17 cellular contexts compared by ENCODE assay signal in genomic region chr3:186180891-186181471, GRCh38.
"Had no signal": no experiment of that assay in that cellular context is flagged by ENCODE, and none has a peak within 500 bp of the region (broad histone marks: within the 10 kb centered on the region; RNA-seq: fewer than 3 reads in every experiment).

No MANE protein-coding gene starts in this region.

- H3K36me3 Mint-ChIP-seq: activated naive CD4-positive, alpha-beta T cell treated with anti-CD3 and anti-CD28 coated beads, Interleukin-2, amount 10 ng/mL, durations not matched to agents 7 days and 5 days had no signal

- H3K27me3 Mint-ChIP-seq: activated naive CD4-positive, alpha-beta T cell treated with anti-CD3 and anti-CD28 coated beads, Interleukin-2, amount 10 ng/mL, durations not matched to agents 7 days and 5 days; memory B cell had no signal

- DNase-seq: activated CD4-positive, alpha-beta T cell treated with anti-CD3 and anti-CD28 coated beads, Interleukin-2, amount 50 U/mL, for 48 hours; activated naive CD4-positive, alpha-beta T cell treated with anti-CD3 and anti-CD28 coated beads, Interleukin-2, amount 10 ng/mL, durations not matched to agents 7 days and 5 days; dermis blood vessel endothelial cell; erythroblast; hypothalamus; nephron progenitor cell; psoas muscle; spleen; stimulated activated CD4-positive, alpha-beta T cell treated with anti-CD3 and anti-CD28 coated beads, Interleukin-1b, Interleukin-23, amount 100 ng/mL, for 48 hours; stimulated activated naive CD4-positive, alpha-beta T cell treated with Interleukin-2 at 50 U/mL for 16 hours; SW 1271; testis had no signal

- H3K4me1 ChIP-seq: psoas muscle, testis had no signal

- ATAC-seq: activated CD4-positive, CD25-positive, alpha-beta regulatory T cell treated with anti-CD3 and anti-CD28 coated beads, Interleukin-2, amount 50 U/mL, for 24 hours; left lobe of liver; psoas muscle; sciatic nerve had no signal

- H3K4me3 ChIP-seq: psoas muscle, spleen, testis had no signal

- H3K9me3 ChIP-seq: psoas muscle, spleen, testis had no signal

- H3K27ac ChIP-seq: psoas muscle, spleen, testis had no signal

- H3K27ac Mint-ChIP-seq: activated naive CD4-positive, alpha-beta T cell treated with anti-CD3 and anti-CD28 coated beads, Interleukin-2, amount 10 ng/mL, durations not matched to agents 7 days and 5 days; memory B cell; nephron progenitor cell; T-helper 2 cell treated with Interferon-gamma antibody and Interleukin-4, amounts not matched to agents 5 μg/mL and 100 μg/mL, for 36 hours had no signal

- H3K27me3 ChIP-seq: spleen, testis had no signal

- H3K9me3 Mint-ChIP-seq: activated naive CD4-positive, alpha-beta T cell treated with anti-CD3 and anti-CD28 coated beads, Interleukin-2, amount 10 ng/mL, durations not matched to agents 7 days and 5 days; memory B cell; nephron progenitor cell; T-helper 2 cell treated with Interferon-gamma antibody and Interleukin-4, amounts not matched to agents 5 μg/mL and 100 μg/mL, for 36 hours had no signal

- H3K4me3 Mint-ChIP-seq: activated naive CD4-positive, alpha-beta T cell treated with anti-CD3 and anti-CD28 coated beads, Interleukin-2, amount 10 ng/mL, durations not matched to agents 7 days and 5 days; memory B cell; nephron progenitor cell; T-helper 2 cell treated with Interferon-gamma antibody and Interleukin-4, amounts not matched to agents 5 μg/mL and 100 μg/mL, for 36 hours had no signal
